In genomic region chr10:47705698-47706414, GRCh38 we compare ENCODE assay signal across 8 cellular contexts. TPM values are rescaled to one million over a fixed set of nuclear protein-coding genes. Genes with fewer than 3 reads are reported as not detected.
DNase-seq lines count a peak whose midpoint lies in the region; ATAC-seq and TF ChIP-seq lines count a peak whose summit lies in the region.
"Not testable (repeated sequence)": the region's sequence is repeated elsewhere in the genome, so short reads cannot be mapped to it uniquely, and the experiment has no call there.

No MANE protein-coding gene starts in this region.

- CTCF ChIA-PET in CD4-positive, alpha-beta memory T cell (lab: Charles Lee; ENCODE audit: partially characterized antibody), result not testable (repeated sequence)

- ATAC-seq in GM21576 (IDR thresholded peaks at IDR 0.05; ENCODE audit: unreplicated experiment) (peak; percentile 93), HG03439 (IDR thresholded peaks at IDR 0.05; ENCODE audit: unreplicated experiment) (peak; percentile 96)

- intact Hi-C loops in CD4-positive, alpha-beta memory T cell (cut with micrococcal nuclease), result not testable (repeated sequence)

- not testable (repeated sequence) for H3K27me3 Mint-ChIP-seq in CD4-positive, alpha-beta memory T cell

- not testable (repeated sequence) for TF ChIP-seq EP300 in neural cell (conservative IDR thresholded peaks at IDR 0.05; ENCODE audit: poor library complexity, severe bottlenecking)

- peak; percentile 63 to 78 (median 71) for DNase-seq in CD4-positive, alpha-beta memory T cell
- DNase-seq in T-helper 22 cell (ENCODE audit: low read depth) (peak; percentile 40), foreskin melanocyte (peak; percentile 6)
- peak; percentile 75 for DNase-seq in activated naive CD4-positive, alpha-beta T cell treated with anti-CD3 and anti-CD28 coated beads, Interleukin-2, amount 50 U/mL, for 16 hours
- DNase-seq in stimulated activated CD8-positive, alpha-beta memory T cell treated with anti-CD3 and anti-CD28 coated beads, Interleukin-2, amount 100 ng/mL, for 48 hours (ENCODE audit: low read depth in 2 of 2), result peak; percentile 43 to 54

- H3K9me3 ChIP-seq in CD4-positive, alpha-beta memory T cell (ENCODE audit: control insufficient read depth in 1 of 2, low read length in 2 of 2); neural cell (ENCODE audit: low read length): not testable (repeated sequence)

- peak overlapping the region; percentile 68 to 83 (median 74) for H3K4me3 Mint-ChIP-seq in CD4-positive, alpha-beta memory T cell

- H4K20me1 ChIP-seq in neural cell (ENCODE audit: insufficient read depth), result not testable (repeated sequence)

- H3K4me3 ChIP-seq in CD4-positive, alpha-beta memory T cell (ENCODE audit: low read length in 2 of 2), result not testable (repeated sequence)
- H3K4me3 ChIP-seq in neural cell (ENCODE audit: low read length), result peak overlapping the region; percentile 56

- TF ChIP-seq CTCF in neural cell (IDR thresholded peaks at IDR 0.05; ENCODE audit: poor library complexity, severe bottlenecking), result not testable (repeated sequence)

- H3K9me2 ChIP-seq in neural cell (ENCODE audit: insufficient read depth, low read length), result not testable (repeated sequence)

- not testable (repeated sequence) for H3K9ac ChIP-seq in neural cell (ENCODE audit: low read length)

- H3K4me1 ChIP-seq in CD4-positive, alpha-beta memory T cell (ENCODE audit: insufficient read depth, low read length), result not testable (repeated sequence)

- H3K9me3 Mint-ChIP-seq in CD4-positive, alpha-beta memory T cell, result not testable (repeated sequence)

- peak overlapping the region in 5 of 7 donors; percentile 74 to 89 (median 76) for H3K27ac Mint-ChIP-seq in CD4-positive, alpha-beta memory T cell

- H3K36me3 ChIP-seq in CD4-positive, alpha-beta memory T cell (ENCODE audit: insufficient read depth, low read length); neural cell (ENCODE audit: insufficient read depth, low read length): not testable (repeated sequence)

- not testable (repeated sequence) for H3K79me2 ChIP-seq in neural cell (replicated peaks; ENCODE audit: insufficient read depth, low read length)

- not testable (repeated sequence) for H3K27me3 ChIP-seq in CD4-positive, alpha-beta memory T cell (ENCODE audit: insufficient read depth, low read length); neural cell (ENCODE audit: insufficient read depth, low read depth, low read length)

- H3K4me1 Mint-ChIP-seq in CD4-positive, alpha-beta memory T cell, result not testable (repeated sequence)

- H2AFZ ChIP-seq in neural cell (ENCODE audit: low read depth, low read length), result not testable (repeated sequence)

- H3K27ac ChIP-seq in CD4-positive, alpha-beta memory T cell (ENCODE audit: low read depth, low read length); neural cell (ENCODE audit: low read length): not testable (repeated sequence)

- not testable (repeated sequence) for TF ChIP-seq RAD21 in neural cell (conservative IDR thresholded peaks at IDR 0.05)

- POLR2A ChIA-PET in CD4-positive, alpha-beta memory T cell (lab: Charles Lee; ENCODE audit: partially characterized antibody), result not testable (repeated sequence)

- not testable (repeated sequence) for H3F3A ChIP-seq in neural cell (ENCODE audit: insufficient read depth, low read length, poor library complexity, severe bottlenecking)

- not testable (repeated sequence) for H3K36me3 Mint-ChIP-seq in CD4-positive, alpha-beta memory T cell

- not testable (repeated sequence) for H3K4me2 ChIP-seq in neural cell (ENCODE audit: low read length)

RNA-seq across cellular contexts. Expression of gene SYT15B, which starts 57.5 kb away (rescaled TPM):
- under 1 TPM in 1 of 2 experiments, not detected in 1; 0.38 TPM for total RNA-seq in CD4-positive, alpha-beta memory T cell
- not detected for polyA plus RNA-seq in CD4-positive, alpha-beta memory T cell
- polyA plus RNA-seq in neural cell, result not detected in 2 replicates
- under 0.01 TPM in 1 of 2 replicates, not detected in the other for polyA minus RNA-seq in neural cell

Comparison
In these comparisons a context has a peak if more than half of its experiments do, and no peak if none do; other contexts are left out.
1. DNase-seq: peak in every context shown above with its lines; median percentile 75 in activated naive CD4-positive, alpha-beta T cell treated with anti-CD3 and anti-CD28 coated beads, Interleukin-2, amount 50 U/mL, for 16 hours; 71 in CD4-positive, alpha-beta memory T cell; 48 in stimulated activated CD8-positive, alpha-beta memory T cell treated with anti-CD3 and anti-CD28 coated beads, Interleukin-2, amount 100 ng/mL, for 48 hours; 40 in T-helper 22 cell; 6 in foreskin melanocyte.